In genomic region chr19:11092181-11092538, GRCh38 we compare ENCODE assay signal across 8 cellular contexts. TPM values are rescaled to one million over a fixed set of nuclear protein-coding genes. Genes with fewer than 3 reads are reported as not detected.
A peak's percentile ranks its signal among the peaks of the same experiment; 100 is the strongest.
DNase-seq lines count a peak whose midpoint lies in the region; ATAC-seq and TF ChIP-seq lines count a peak whose summit lies in the region.

No MANE protein-coding gene starts in this region.

- H3K4me3 ChIP-seq in NT2/D1 (ENCODE audit: insufficient read length, low read depth) (peak overlapping the region; percentile 99), astrocyte of the spinal cord (ENCODE audit: low read depth, low read length) (peak overlapping the region; percentile 97), liver (ENCODE audit: low read depth in 1 of 3, low read length in 3 of 3) (peak overlapping the region; percentile 53 to 80 (median 78))

- WGBS in liver = 25% methylated on average over 6 of the region's 6 CpGs

- peak overlapping the region; percentile 100 for H3K9ac ChIP-seq in NT2/D1 (ENCODE audit: insufficient read length, low read depth)
- no peak overlapping the region for H3K9ac ChIP-seq in liver (ENCODE audit: low read depth in 1 of 2, low read length in 2 of 2)

- in situ Hi-C loops in astrocyte of the spinal cord (cut with HindIII; ENCODE audit: low sequenced_read_pairs) = no loop called here

- TF ChIP-seq CTCF in astrocyte of the spinal cord (IDR thresholded peaks at IDR 0.05; ENCODE audit: low read depth, low read length) = no peak
- no peak for TF ChIP-seq CTCF in liver (IDR thresholded peaks at IDR 0.05; ENCODE audit: low read depth, low read length, missing input control)

- H3K9me3 ChIP-seq in NT2/D1 (ENCODE audit: insufficient read depth, low read length) (no peaks in the 10 kb centered on the region), liver (ENCODE audit: control insufficient read depth in 4 of 4, low read length in 3 of 4) (no peaks in the 10 kb centered on the region)

- H3K4me1 ChIP-seq in NT2/D1 (ENCODE audit: insufficient read depth, insufficient read length) (peaks cover 19% of the 10 kb centered on the region), liver (ENCODE audit: control insufficient read depth in 4 of 4, insufficient read depth in 4 of 4, low read length in 3 of 4) (peaks cover 8 to 45% (median 26%) of the 10 kb centered on the region in 4 donors)

- ATAC-seq in HG02840 (IDR thresholded peaks at IDR 0.05; ENCODE audit: low FRiP score, unreplicated experiment) (no peak), GM21423 (IDR thresholded peaks at IDR 0.05; ENCODE audit: unreplicated experiment) (no peak), GM21737 (IDR thresholded peaks at IDR 0.05; ENCODE audit: unreplicated experiment) (no peak)

- no peak for TF ChIP-seq RAD21 in liver (IDR thresholded peaks at IDR 0.05)

- DNase-seq in EL (peak; percentile 55), NT2/D1 (ENCODE audit: low read depth, low spot score) (no peak), astrocyte of the spinal cord (ENCODE audit: low read depth, low spot score) (peak; percentile 75)

- H3K36me3 ChIP-seq in NT2/D1 (ENCODE audit: insufficient read depth, insufficient read length, low read length) (peaks cover 52% of the 10 kb centered on the region), liver (ENCODE audit: control insufficient read depth in 4 of 4, insufficient read depth in 3 of 4, low read depth in 1 of 4, low read length in 3 of 4) (peaks cover 0 to 17% (median 8%) of the 10 kb centered on the region in 4 donors)

- H3K27me3 ChIP-seq in NT2/D1 (ENCODE audit: insufficient read depth, insufficient read length) = no peaks in the 10 kb centered on the region
- no peaks in the 10 kb centered on the region for H3K27me3 ChIP-seq in liver (ENCODE audit: control insufficient read depth in 4 of 4, insufficient read depth in 4 of 4, low read length in 3 of 4)

- H3K27ac ChIP-seq in liver (ENCODE audit: low read depth in 1 of 2, low read length in 2 of 2) (peak overlapping the region; percentile 95), temporal lobe (ENCODE audit: low read depth, low read length) (peak overlapping the region; percentile 90)

TF ChIP-seq in liver, 16 proteins besides CTCF, POLR2A, EP300 and RAD21:
- TF ChIP-seq JUND (IDR thresholded peaks at IDR 0.05) (peak in 1 of 2 donors; percentile 59), RXRA (IDR thresholded peaks at IDR 0.05) (peak in 1 of 2 donors; percentile 42), TAF1 (conservative IDR thresholded peaks at IDR 0.05) (no peak), HNF4G (IDR thresholded peaks at IDR 0.05) (no peak), HNF4A (conservative IDR thresholded peaks at IDR 0.05) (peak in 1 of 2 donors; percentile 32), GABPA (IDR thresholded peaks at IDR 0.05 in 1 of 2, conservative IDR thresholded peaks at IDR 0.05 in 1 of 2) (no peak), REST (IDR thresholded peaks at IDR 0.05) (peak; percentile 45)
TF ChIP-seq in liver: peak in this region for 4.

RNA-seq across cellular contexts. Expression of gene LDLR, which starts 2.9 kb away (rescaled TPM):
- total RNA-seq in liver (100 to 1,000 TPM in 1 of 2 donors, 10 to 100 TPM in 1; 99.5 to 141 TPM), temporal lobe (18.9 TPM)
- polyA plus RNA-seq in liver = 10 to 100 TPM; 17.3 to 28.4 TPM
